Comparison of ENCODE assay signal across 11 cellular contexts in genomic region chr2:128109243-128109642, GRCh38.
"Had no signal": no experiment of that assay in that cellular context is flagged by ENCODE, and none has a peak within 500 bp of the region (broad histone marks: within the 10 kb centered on the region; RNA-seq: fewer than 3 reads in every experiment).

No MANE protein-coding gene starts in this region.

- H3K4me3 Mint-ChIP-seq: GM23338, H9, HFFc6 had no signal

- H3K27ac Mint-ChIP-seq: GM23338, H9, HFFc6 had no signal

- DNase-seq: GM23248, GOT3, H7, H9, HCEC 1CT, HFFc6 had no signal

- H3K4me1 Mint-ChIP-seq: H9 had no signal

- H3K9me3 Mint-ChIP-seq: GM23338, H9, HFFc6 had no signal

- H3K4me1 ChIP-seq: HAP-1 had no signal

- H2AFZ ChIP-seq: GM23248, GM23338 had no signal

- H3K9me3 ChIP-seq: HAP-1 had no signal

- ATAC-seq: GM23338, HCT116 had no signal

- H3K4me3 ChIP-seq: GM23248, GM23338, HAP-1 had no signal

- FAIRE-seq: H1, H54 had no signal

- H3K4me2 ChIP-seq: GM23338 had no signal

- H3K9ac ChIP-seq: GM23248 had no signal

- H3K27ac ChIP-seq: GM23248 had no signal
